Comparison of ENCODE assay signal across 1 cellular context in genomic region chr14:54437954-54438353, GRCh38. TPM values are rescaled to one million over a fixed set of nuclear protein-coding genes. Genes with fewer than 3 reads are reported as not detected.
"Had no signal": no experiment of that assay in that cellular context is flagged by ENCODE, and none has a peak within 500 bp of the region (broad histone marks: within the 10 kb centered on the region; RNA-seq: fewer than 3 reads in every experiment).

No MANE protein-coding gene starts in this region.

RNA-seq across cellular contexts. Expression of gene CDKN3, which starts 41.1 kb away (rescaled TPM):
- total RNA-seq: body of pancreas had no signal
